13 cellular contexts compared by ENCODE assay signal in the genomic region with DNA sequence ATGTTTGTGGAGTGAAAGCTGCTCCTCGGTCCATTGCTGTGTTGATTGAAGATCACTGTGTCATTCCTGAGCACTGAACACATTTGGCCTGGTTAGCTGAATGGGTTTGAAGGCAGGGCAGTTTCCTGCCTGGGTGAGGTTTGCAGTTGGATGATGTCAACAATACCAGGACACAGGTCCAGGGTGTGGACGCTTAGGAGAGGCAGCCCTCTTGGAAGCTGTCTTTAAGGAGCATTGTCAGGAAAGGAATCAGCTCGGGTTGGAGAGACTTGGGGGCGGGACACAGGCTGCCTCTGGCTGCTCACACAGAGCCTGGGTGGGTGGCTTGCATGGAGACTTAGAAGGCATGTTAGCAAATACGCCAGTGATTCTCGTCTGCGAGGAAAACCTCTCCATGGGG.
DNase-seq lines count a peak whose midpoint lies in the region; ATAC-seq, FAIRE-seq and TF ChIP-seq lines count a peak whose summit lies in the region.
"Had no signal": no experiment of that assay in that cellular context is flagged by ENCODE, and none has a peak within 500 bp of the region (broad histone marks: within the 10 kb centered on the region; RNA-seq: fewer than 3 reads in every experiment).

No MANE protein-coding gene starts in this region.

- POLR2A ChIA-PET in activated CD8-positive, alpha-beta T cell treated with anti-CD3 and anti-CD28 coated beads for 36 hours (lab: Charles Lee), result interaction anchor here (0.5 kb wide), 1 partner anchor 127 kb away, joined by 4 read pairs; no protein-coding TSS in a partner anchor

- ATAC-seq in activated CD8-positive, alpha-beta T cell treated with anti-CD3 and anti-CD28 coated beads for 36 hours, result no peak

- no peak overlapping the region for H3K4me3 ChIP-seq in sigmoid colon
- H3K4me3 ChIP-seq: tibial nerve had no signal

- no peaks in the 10 kb centered on the region for H3K36me3 Mint-ChIP-seq in activated CD8-positive, alpha-beta T cell treated with anti-CD3 and anti-CD28 coated beads for 36 hours (ENCODE audit: low read depth)
- H3K36me3 Mint-ChIP-seq: CD14-positive monocyte had no signal

- no peak overlapping the region for H3K4me3 Mint-ChIP-seq in activated CD8-positive, alpha-beta T cell treated with anti-CD3 and anti-CD28 coated beads for 36 hours
- H3K4me3 Mint-ChIP-seq: CD14-positive monocyte; dendritic cell treated with granulocyte-macrophage colony-stimulating factor and Interleukin-4, amounts not matched to agents 40 ng/mL and 50 ng/mL, for 4 days had no signal

- H3K36me3 ChIP-seq in sigmoid colon, result peaks cover 0 to 11% (median 0%) of the 10 kb centered on the region in 4 donors

- no peak for TF ChIP-seq POLR2A in sigmoid colon (IDR thresholded peaks at IDR 0.05)

- no peaks in the 10 kb centered on the region for H3K4me1 Mint-ChIP-seq in activated CD8-positive, alpha-beta T cell treated with anti-CD3 and anti-CD28 coated beads for 36 hours (ENCODE audit: low read depth)
- H3K4me1 Mint-ChIP-seq: CD14-positive monocyte had no signal

- FAIRE-seq in RCC 7860 (lab: Jason Lieb, UNC), result no peak
- FAIRE-seq: GM12891 had no signal

- TF ChIP-seq EP300 in sigmoid colon (IDR thresholded peaks at IDR 0.05), result no peak

- TF ChIP-seq CTCF in sigmoid colon (IDR thresholded peaks at IDR 0.05), result no peak
- TF ChIP-seq CTCF in activated CD8-positive, alpha-beta T cell treated with anti-CD3 and anti-CD28 coated beads for 36 hours (IDR thresholded peaks at IDR 0.05), result no peak

- H3K4me1 ChIP-seq in sigmoid colon, result no peaks in the 10 kb centered on the region
- H3K4me1 ChIP-seq: tibial nerve had no signal

- no peaks in the 10 kb centered on the region for H3K27me3 Mint-ChIP-seq in activated CD8-positive, alpha-beta T cell treated with anti-CD3 and anti-CD28 coated beads for 36 hours

- H3K27ac ChIP-seq in sigmoid colon, result no peak overlapping the region
- H3K27ac ChIP-seq: tibial nerve had no signal

- no peak overlapping the region for H3K27ac Mint-ChIP-seq in activated CD8-positive, alpha-beta T cell treated with anti-CD3 and anti-CD28 coated beads for 36 hours
- H3K27ac Mint-ChIP-seq: dendritic cell treated with granulocyte-macrophage colony-stimulating factor and Interleukin-4, amounts not matched to agents 40 ng/mL and 50 ng/mL, for 4 days had no signal

- DNase-seq in GM03348 (ENCODE audit: low spot score) (peak; percentile 61), astrocyte of the hippocampus (ENCODE audit: low read depth, low spot score) (peak; percentile 29), cardiac septum (ENCODE audit: low spot score) (peak; percentile 74), sigmoid colon (peak; percentile 34), RCC 7860 (ENCODE audit: low spot score) (no peak), DMS53 (lab: John Stamatoyannopoulos, UW) (no peak)
- no peak for DNase-seq in activated CD8-positive, alpha-beta T cell treated with anti-CD3 and anti-CD28 coated beads for 36 hours
- DNase-seq: DMS79 treated with DMSO at 0.1 percent for 48 hours, SW 1271 had no signal

- WGBS in sigmoid colon, 2 donors, result 47 to 81% methylated on average over 7 of the region's 7 CpGs

- H3K27me3 ChIP-seq in sigmoid colon, result no peaks in the 10 kb centered on the region
- H3K27me3 ChIP-seq: tibial nerve had no signal

- H3K9me3 Mint-ChIP-seq in activated CD8-positive, alpha-beta T cell treated with anti-CD3 and anti-CD28 coated beads for 36 hours, result no peaks in the 10 kb centered on the region
- H3K9me3 Mint-ChIP-seq: CD14-positive monocyte; dendritic cell treated with granulocyte-macrophage colony-stimulating factor and Interleukin-4, amounts not matched to agents 40 ng/mL and 50 ng/mL, for 4 days had no signal

- intact Hi-C loops in cardiac septum (cut with DNase I) (loop anchor here (5.0 kb wide), 1 partner anchor 44 kb away; no protein-coding TSS in a partner anchor), sigmoid colon (cut with DNase I) (no loop called here)
- intact Hi-C loops in activated CD8-positive, alpha-beta T cell treated with anti-CD3 and anti-CD28 coated beads for 36 hours (cut with micrococcal nuclease), result no loop called here

- H3K9me3 ChIP-seq in sigmoid colon, result no peaks in the 10 kb centered on the region
- H3K9me3 ChIP-seq: tibial nerve had no signal

- CTCF ChIA-PET in activated CD8-positive, alpha-beta T cell treated with anti-CD3 and anti-CD28 coated beads for 36 hours (lab: Charles Lee), result no interaction called here

Comparison
In these comparisons a context has a peak if more than half of its experiments do, and no peak if none do; other contexts are left out.
1. DNase-seq: peak in GM03348 (single experiment), astrocyte of the hippocampus (single experiment), cardiac septum (single experiment) and sigmoid colon (single experiment); none in activated CD8-positive, alpha-beta T cell treated with anti-CD3 and anti-CD28 coated beads for 36 hours (single experiment), RCC 7860 (single experiment) and DMS53 (single experiment).